In the genomic region with DNA sequence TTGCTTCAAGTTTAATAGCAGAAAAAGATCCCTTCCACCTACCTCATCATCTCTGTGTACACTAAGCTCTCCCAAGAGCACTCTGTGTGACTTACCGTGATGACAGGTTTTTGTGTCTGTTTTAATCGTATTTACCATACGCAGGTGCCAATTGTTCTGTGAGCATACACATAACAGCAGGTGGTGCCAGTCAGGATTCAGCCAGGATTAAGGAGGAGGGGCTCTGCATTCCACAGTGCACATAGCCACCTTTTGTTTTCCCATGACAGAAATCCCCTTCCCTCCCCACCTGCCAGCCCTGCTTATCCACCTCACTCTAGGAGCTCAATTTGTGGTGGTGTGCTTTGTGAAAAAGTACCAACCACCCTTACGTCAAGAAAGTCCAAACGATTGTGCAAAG, we compare ENCODE assay signal across 1 cellular context.
TF ChIP-seq lines count a peak whose summit lies in the region.

No MANE protein-coding gene starts in this region.

TF ChIP-seq in WTC11, 78 proteins besides CTCF, POLR2A, EP300 and RAD21 (continued from another document and continues in another):
- TF ChIP-seq ZBTB43 (CRISPR knock-in tag; IDR thresholded peaks at IDR 0.05): no peak
- no peak for TF ChIP-seq USF2 (CRISPR knock-in tag; IDR thresholded peaks at IDR 0.05)
- TF ChIP-seq ELF4 (CRISPR knock-in tag; IDR thresholded peaks at IDR 0.05; ENCODE audit: low read depth): no peak
- TF ChIP-seq CREM (CRISPR knock-in tag; IDR thresholded peaks at IDR 0.05): peak; percentile 50; the same call in 1 of the 2 replicates
- TF ChIP-seq, protein P1, sequence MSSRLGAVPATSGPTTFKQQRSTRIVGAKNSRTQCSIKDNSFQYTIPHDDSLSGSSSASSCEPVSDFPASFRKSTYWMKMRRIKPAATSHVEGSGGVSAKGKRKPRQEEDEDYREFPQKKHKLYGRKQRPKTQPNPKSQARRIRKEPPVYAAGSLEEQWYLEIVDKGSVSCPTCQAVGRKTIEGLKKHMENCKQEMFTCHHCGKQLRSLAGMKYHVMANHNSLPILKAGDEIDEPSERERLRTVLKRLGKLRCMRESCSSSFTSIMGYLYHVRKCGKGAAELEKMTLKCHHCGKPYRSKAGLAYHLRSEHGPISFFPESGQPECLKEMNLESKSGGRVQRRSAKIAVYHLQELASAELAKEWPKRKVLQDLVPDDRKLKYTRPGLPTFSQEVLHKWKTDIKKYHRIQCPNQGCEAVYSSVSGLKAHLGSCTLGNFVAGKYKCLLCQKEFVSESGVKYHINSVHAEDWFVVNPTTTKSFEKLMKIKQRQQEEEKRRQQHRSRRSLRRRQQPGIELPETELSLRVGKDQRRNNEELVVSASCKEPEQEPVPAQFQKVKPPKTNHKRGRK (CRISPR knock-in tag; IDR thresholded peaks at IDR 0.05; ENCODE audit: borderline replicate concordance): no peak
- no peak for TF ChIP-seq ZNF416 (CRISPR knock-in tag; IDR thresholded peaks at IDR 0.05)
- TF ChIP-seq, protein P2, sequence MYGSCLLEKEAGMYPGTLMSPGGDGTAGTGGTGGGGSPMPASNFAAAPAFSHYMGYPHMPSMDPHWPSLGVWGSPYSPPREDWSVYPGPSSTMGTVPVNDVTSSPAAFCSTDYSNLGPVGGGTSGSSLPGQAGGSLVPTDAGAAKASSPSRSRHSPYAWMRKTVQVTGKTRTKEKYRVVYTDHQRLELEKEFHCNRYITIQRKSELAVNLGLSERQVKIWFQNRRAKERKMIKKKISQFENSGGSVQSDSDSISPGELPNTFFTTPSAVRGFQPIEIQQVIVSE (CRISPR knock-in tag; IDR thresholded peaks at IDR 0.05; ENCODE audit: borderline replicate concordance): no peak
- no peak for TF ChIP-seq ATF2 (CRISPR knock-in tag; IDR thresholded peaks at IDR 0.05; ENCODE audit: borderline replicate concordance, low read depth)
- no peak for TF ChIP-seq E2F5 (CRISPR knock-in tag; IDR thresholded peaks at IDR 0.05)
- TF ChIP-seq GTF2I (CRISPR knock-in tag; conservative IDR thresholded peaks at IDR 0.05): no peak
- no peak for TF ChIP-seq ZNF317 (CRISPR knock-in tag; IDR thresholded peaks at IDR 0.05; ENCODE audit: borderline replicate concordance, low read depth)
- TF ChIP-seq TEAD4 (CRISPR knock-in tag; IDR thresholded peaks at IDR 0.05): no peak
- TF ChIP-seq, protein P3, sequence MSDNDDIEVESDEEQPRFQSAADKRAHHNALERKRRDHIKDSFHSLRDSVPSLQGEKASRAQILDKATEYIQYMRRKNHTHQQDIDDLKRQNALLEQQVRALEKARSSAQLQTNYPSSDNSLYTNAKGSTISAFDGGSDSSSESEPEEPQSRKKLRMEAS (CRISPR knock-in tag; IDR thresholded peaks at IDR 0.05): no peak
- TF ChIP-seq, protein P4, sequence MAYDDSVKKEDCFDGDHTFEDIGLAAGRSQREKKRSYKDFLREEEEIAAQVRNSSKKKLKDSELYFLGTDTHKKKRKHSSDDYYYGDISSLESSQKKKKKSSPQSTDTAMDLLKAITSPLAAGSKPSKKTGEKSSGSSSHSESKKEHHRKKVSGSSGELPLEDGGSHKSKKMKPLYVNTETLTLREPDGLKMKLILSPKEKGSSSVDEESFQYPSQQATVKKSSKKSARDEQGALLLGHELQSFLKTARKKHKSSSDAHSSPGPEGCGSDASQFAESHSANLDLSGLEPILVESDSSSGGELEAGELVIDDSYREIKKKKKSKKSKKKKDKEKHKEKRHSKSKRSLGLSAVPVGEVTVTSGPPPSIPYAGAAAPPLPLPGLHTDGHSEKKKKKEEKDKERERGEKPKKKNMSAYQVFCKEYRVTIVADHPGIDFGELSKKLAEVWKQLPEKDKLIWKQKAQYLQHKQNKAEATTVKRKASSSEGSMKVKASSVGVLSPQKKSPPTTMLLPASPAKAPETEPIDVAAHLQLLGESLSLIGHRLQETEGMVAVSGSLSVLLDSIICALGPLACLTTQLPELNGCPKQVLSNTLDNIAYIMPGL (CRISPR knock-in tag; IDR thresholded peaks at IDR 0.05): no peak
- no peak for TF ChIP-seq SMAD3 (CRISPR knock-in tag; IDR thresholded peaks at IDR 0.05; ENCODE audit: borderline replicate concordance)
- no peak for TF ChIP-seq USF1 (CRISPR knock-in tag; IDR thresholded peaks at IDR 0.05)
- TF ChIP-seq ATF3 (CRISPR knock-in tag; conservative IDR thresholded peaks at IDR 0.05): no peak
- 0 out of 2 replicates have a peak, but pooled peaks have one; percentile 21 for TF ChIP-seq FOXJ3 (CRISPR knock-in tag; IDR thresholded peaks at IDR 0.05; ENCODE audit: borderline replicate concordance)
- TF ChIP-seq JUN (CRISPR knock-in tag; IDR thresholded peaks at IDR 0.05): no peak
- TF ChIP-seq SMAD4 (CRISPR knock-in tag; IDR thresholded peaks at IDR 0.05): no peak
- TF ChIP-seq ZSCAN18 (CRISPR knock-in tag; IDR thresholded peaks at IDR 0.05): no peak
- no peak for TF ChIP-seq TCF7 (CRISPR knock-in tag; IDR thresholded peaks at IDR 0.05; ENCODE audit: low read depth)
- no peak for TF ChIP-seq NFE2L1 (CRISPR knock-in tag; IDR thresholded peaks at IDR 0.05)
- TF ChIP-seq, protein P5, sequence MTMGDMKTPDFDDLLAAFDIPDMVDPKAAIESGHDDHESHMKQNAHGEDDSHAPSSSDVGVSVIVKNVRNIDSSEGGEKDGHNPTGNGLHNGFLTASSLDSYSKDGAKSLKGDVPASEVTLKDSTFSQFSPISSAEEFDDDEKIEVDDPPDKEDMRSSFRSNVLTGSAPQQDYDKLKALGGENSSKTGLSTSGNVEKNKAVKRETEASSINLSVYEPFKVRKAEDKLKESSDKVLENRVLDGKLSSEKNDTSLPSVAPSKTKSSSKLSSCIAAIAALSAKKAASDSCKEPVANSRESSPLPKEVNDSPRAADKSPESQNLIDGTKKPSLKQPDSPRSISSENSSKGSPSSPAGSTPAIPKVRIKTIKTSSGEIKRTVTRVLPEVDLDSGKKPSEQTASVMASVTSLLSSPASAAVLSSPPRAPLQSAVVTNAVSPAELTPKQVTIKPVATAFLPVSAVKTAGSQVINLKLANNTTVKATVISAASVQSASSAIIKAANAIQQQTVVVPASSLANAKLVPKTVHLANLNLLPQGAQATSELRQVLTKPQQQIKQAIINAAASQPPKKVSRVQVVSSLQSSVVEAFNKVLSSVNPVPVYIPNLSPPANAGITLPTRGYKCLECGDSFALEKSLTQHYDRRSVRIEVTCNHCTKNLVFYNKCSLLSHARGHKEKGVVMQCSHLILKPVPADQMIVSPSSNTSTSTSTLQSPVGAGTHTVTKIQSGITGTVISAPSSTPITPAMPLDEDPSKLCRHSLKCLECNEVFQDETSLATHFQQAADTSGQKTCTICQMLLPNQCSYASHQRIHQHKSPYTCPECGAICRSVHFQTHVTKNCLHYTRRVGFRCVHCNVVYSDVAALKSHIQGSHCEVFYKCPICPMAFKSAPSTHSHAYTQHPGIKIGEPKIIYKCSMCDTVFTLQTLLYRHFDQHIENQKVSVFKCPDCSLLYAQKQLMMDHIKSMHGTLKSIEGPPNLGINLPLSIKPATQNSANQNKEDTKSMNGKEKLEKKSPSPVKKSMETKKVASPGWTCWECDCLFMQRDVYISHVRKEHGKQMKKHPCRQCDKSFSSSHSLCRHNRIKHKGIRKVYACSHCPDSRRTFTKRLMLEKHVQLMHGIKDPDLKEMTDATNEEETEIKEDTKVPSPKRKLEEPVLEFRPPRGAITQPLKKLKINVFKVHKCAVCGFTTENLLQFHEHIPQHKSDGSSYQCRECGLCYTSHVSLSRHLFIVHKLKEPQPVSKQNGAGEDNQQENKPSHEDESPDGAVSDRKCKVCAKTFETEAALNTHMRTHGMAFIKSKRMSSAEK (CRISPR knock-in tag; IDR thresholded peaks at IDR 0.05; ENCODE audit: borderline replicate concordance): no peak
- no peak for TF ChIP-seq PRDM15 (CRISPR knock-in tag; IDR thresholded peaks at IDR 0.05)
- TF ChIP-seq, protein P6, sequence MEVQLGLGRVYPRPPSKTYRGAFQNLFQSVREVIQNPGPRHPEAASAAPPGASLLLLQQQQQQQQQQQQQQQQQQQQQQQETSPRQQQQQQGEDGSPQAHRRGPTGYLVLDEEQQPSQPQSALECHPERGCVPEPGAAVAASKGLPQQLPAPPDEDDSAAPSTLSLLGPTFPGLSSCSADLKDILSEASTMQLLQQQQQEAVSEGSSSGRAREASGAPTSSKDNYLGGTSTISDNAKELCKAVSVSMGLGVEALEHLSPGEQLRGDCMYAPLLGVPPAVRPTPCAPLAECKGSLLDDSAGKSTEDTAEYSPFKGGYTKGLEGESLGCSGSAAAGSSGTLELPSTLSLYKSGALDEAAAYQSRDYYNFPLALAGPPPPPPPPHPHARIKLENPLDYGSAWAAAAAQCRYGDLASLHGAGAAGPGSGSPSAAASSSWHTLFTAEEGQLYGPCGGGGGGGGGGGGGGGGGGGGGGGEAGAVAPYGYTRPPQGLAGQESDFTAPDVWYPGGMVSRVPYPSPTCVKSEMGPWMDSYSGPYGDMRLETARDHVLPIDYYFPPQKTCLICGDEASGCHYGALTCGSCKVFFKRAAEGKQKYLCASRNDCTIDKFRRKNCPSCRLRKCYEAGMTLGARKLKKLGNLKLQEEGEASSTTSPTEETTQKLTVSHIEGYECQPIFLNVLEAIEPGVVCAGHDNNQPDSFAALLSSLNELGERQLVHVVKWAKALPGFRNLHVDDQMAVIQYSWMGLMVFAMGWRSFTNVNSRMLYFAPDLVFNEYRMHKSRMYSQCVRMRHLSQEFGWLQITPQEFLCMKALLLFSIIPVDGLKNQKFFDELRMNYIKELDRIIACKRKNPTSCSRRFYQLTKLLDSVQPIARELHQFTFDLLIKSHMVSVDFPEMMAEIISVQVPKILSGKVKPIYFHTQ (CRISPR knock-in tag; IDR thresholded peaks at IDR 0.05): no peak
- peak; percentile 90 for TF ChIP-seq ETV6 (CRISPR knock-in tag; IDR thresholded peaks at IDR 0.05)
